In genomic region chr6:163416380-163416629, GRCh38 we compare ENCODE assay signal across 8 cellular contexts. TPM values are rescaled to one million over a fixed set of nuclear protein-coding genes. Genes with fewer than 3 reads are reported as not detected.
DNase-seq lines count a peak whose midpoint lies in the region; ATAC-seq and TF ChIP-seq lines count a peak whose summit lies in the region.

No MANE protein-coding gene starts in this region.

- H3K36me3 ChIP-seq in heart left ventricle = no peaks in the 10 kb centered on the region
- H3K36me3 ChIP-seq in lung (ENCODE audit: control insufficient read depth in 2 of 2, insufficient read depth in 2 of 2, low read length in 2 of 2) = no peaks in the 10 kb centered on the region
- no peaks in the 10 kb centered on the region for H3K36me3 ChIP-seq in urinary bladder (ENCODE audit: insufficient read depth)

- H3K27me3 ChIP-seq in heart left ventricle (no peaks in the 10 kb centered on the region), lung (ENCODE audit: control insufficient read depth, insufficient read depth) (no peaks in the 10 kb centered on the region)

- WGBS in heart left ventricle, 4 donors = 0 to 1% (median 0%) methylated on average over 7 of the region's 7 CpGs
- WGBS in lung, 2 donors = 2 to 3% methylated on average over 7 of the region's 7 CpGs
- under 1% methylated on average over 7 of the region's 7 CpGs for WGBS in urinary bladder

- H3K4me1 ChIP-seq in heart left ventricle (peaks cover 2 to 54% (median 20%) of the 10 kb centered on the region in 12 donors), lung (ENCODE audit: control insufficient read depth in 2 of 2, insufficient read depth in 2 of 2, low read length in 2 of 2) (no peaks in the 10 kb centered on the region), urinary bladder (ENCODE audit: insufficient read depth) (no peaks in the 10 kb centered on the region)

- TF ChIP-seq CTCF in heart left ventricle (IDR thresholded peaks at IDR 0.05) (no peak), astrocyte of the cerebellum (IDR thresholded peaks at IDR 0.05; ENCODE audit: low read depth, low read length, missing control alignments) (no peak), lung (IDR thresholded peaks at IDR 0.05; ENCODE audit: control extremely low read depth, extremely low read depth) (no peak)

- H3K27ac ChIP-seq in heart left ventricle (peak overlapping the region; percentile 94 to 100 (median 99)), lung (ENCODE audit: low read depth in 1 of 2, low read length in 1 of 2) (peak overlapping the region in 1 of 2 donors; percentile 100), urinary bladder (ENCODE audit: low read depth) (peak overlapping the region; percentile 7)

- no peak for TF ChIP-seq POLR2A in heart left ventricle (IDR thresholded peaks at IDR 0.05)

- intact Hi-C loops in heart left ventricle (cut with DNase I) (loop anchor here in 9 of 10 donors (2.0 to 10.0 kb wide), 14 partner anchors 122 to 1511 kb away; partner anchors contain the start of genes PACRG (in 2 of the 9) and PRKN (in 2 of the 9)), left ventricle myocardium superior (cut with micrococcal nuclease) (loop anchor here (5.0 kb wide), 2 partner anchors 234 to 691 kb away; no protein-coding TSS in a partner anchor)

- H3K9me3 ChIP-seq in heart left ventricle = no peaks in the 10 kb centered on the region
- no peaks in the 10 kb centered on the region for H3K9me3 ChIP-seq in lung (ENCODE audit: control insufficient read depth in 2 of 2, insufficient read depth in 1 of 2, low read length in 1 of 2)

- no peak for DNase-seq in heart left ventricle
- no peak for DNase-seq in left ventricle myocardium superior
- DNase-seq in astrocyte of the cerebellum (ENCODE audit: low read depth) = no peak
- no peak for DNase-seq in lung (ENCODE audit: low spot score)
- no peak for DNase-seq in stimulated activated CD4-positive, alpha-beta T cell treated with anti-CD3 and anti-CD28 coated beads, Interleukin-4, amount 100 ng/mL, for 1 hour

- in situ Hi-C loops in astrocyte of the cerebellum (cut with HindIII; ENCODE audit: low sequenced_read_pairs) = loop anchor here (10.0 kb wide), 1 partner anchor 562 kb away; no protein-coding TSS in a partner anchor

- ATAC-seq in heart left ventricle (no peak), left ventricle myocardium superior (no peak), lung (ENCODE audit: insufficient read depth, low FRiP score) (no peak), GM18909 (IDR thresholded peaks at IDR 0.05; ENCODE audit: poor library complexity, unreplicated experiment) (no peak), HG02610 (IDR thresholded peaks at IDR 0.05; ENCODE audit: unreplicated experiment) (no peak)

- H3K4me3 ChIP-seq in heart left ventricle (peak overlapping the region; percentile 49 to 97 (median 86)), astrocyte of the cerebellum (ENCODE audit: low read depth, low read length) (peak overlapping the region; percentile 77), lung (peak overlapping the region; percentile 97), urinary bladder (ENCODE audit: low read depth, low read length) (peak overlapping the region; percentile 93)

RNA-seq across cellular contexts. Expression of gene QKI, which starts 1.8 kb away (rescaled TPM):
- total RNA-seq in heart left ventricle = 100 to 1,000 TPM; 367 to 607 (median 489) TPM
- polyA plus RNA-seq in heart left ventricle = 100 to 1,000 TPM in 1 of 2 donors, 10 to 100 TPM in 1; 80.2 to 250 TPM
- 502 TPM for total RNA-seq in left ventricle myocardium superior
- 100 to 1,000 TPM; 136 to 228 TPM for total RNA-seq in lung
- polyA plus RNA-seq in lung = 10 to 100 TPM; 20.6 to 91.1 TPM
- 185 TPM for total RNA-seq in urinary bladder
- polyA plus RNA-seq in urinary bladder = 72.2 TPM
